8 cellular contexts compared by ENCODE assay signal in the genomic region with DNA sequence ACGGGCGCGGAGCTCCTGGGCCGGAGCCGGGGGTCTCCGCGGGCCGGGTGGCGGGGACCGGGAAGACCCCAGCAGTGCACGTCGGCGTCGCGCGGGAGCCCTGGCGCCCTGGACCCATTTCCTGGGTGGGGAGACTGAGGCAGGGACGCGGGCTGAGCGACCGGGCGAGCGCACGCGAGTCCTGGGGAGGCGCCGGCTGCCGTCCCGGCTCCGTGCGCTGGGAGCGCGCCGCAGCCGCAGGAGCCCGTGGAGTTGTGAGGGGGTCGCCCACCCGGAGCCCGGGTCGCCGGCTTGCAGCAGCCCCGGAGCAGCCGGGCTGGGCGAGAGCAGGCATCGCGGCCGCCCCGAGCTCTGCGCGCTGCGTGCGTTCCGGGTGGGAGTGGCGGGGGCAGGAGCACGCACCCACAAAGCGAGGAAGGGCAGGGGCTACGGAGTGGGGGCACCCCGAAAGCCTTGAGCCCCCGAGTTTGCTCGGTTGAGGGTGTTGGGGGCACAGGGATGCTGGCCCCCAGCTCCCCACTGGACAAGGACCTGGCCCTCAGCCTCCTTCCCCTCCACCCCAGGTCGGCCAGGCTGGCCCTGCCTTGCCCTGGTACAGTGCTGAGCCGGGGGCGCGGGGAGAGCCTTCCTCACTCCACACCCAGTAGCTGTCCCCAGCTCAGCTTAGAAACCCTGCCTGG. TPM values are rescaled to one million over a fixed set of nuclear protein-coding genes. Genes with fewer than 3 reads are reported as not detected.
A peak's percentile ranks its signal among the peaks of the same experiment; 100 is the strongest.
DNase-seq lines count a peak whose midpoint lies in the region; ATAC-seq and TF ChIP-seq lines count a peak whose summit lies in the region.

No MANE protein-coding gene starts in this region.

- peak overlapping the region; percentile 29 to 58 (median 56) for H3K4me3 ChIP-seq in heart right ventricle
- H3K4me3 ChIP-seq in skeletal muscle cell (ENCODE audit: low read depth, low read length), result peak overlapping the region; percentile 59

- H3K4me1 ChIP-seq in heart right ventricle, result peaks cover 8 to 40% (median 30%) of the 10 kb centered on the region in 9 donors

- CTCF ChIA-PET in activated CD8-positive, alpha-beta T cell treated with anti-CD3 and anti-CD28 coated beads, Interleukin-2, amount 10 ng/mL, durations not matched to agents 7 days and 5 days (lab: Charles Lee), result interaction anchor here (0.6 to 3.1 kb wide), 3 partner anchors 482 to 725 kb away, joined by 3 to 9 read pairs (median 8); no protein-coding TSS in a partner anchor

- no peak for TF ChIP-seq CTCF in heart right ventricle (IDR thresholded peaks at IDR 0.05)

- no peak overlapping the region for H3K27ac Mint-ChIP-seq in activated CD8-positive, alpha-beta T cell treated with anti-CD3 and anti-CD28 coated beads, Interleukin-2, amount 10 ng/mL, durations not matched to agents 7 days and 5 days

- peaks cover 11% of the 10 kb centered on the region for H3K4me1 Mint-ChIP-seq in activated CD8-positive, alpha-beta T cell treated with anti-CD3 and anti-CD28 coated beads, Interleukin-2, amount 10 ng/mL, durations not matched to agents 7 days and 5 days (ENCODE audit: low read depth)

- H3K4me3 Mint-ChIP-seq in activated CD8-positive, alpha-beta T cell treated with anti-CD3 and anti-CD28 coated beads, Interleukin-2, amount 10 ng/mL, durations not matched to agents 7 days and 5 days, result no peak overlapping the region

- POLR2A ChIA-PET in activated CD8-positive, alpha-beta T cell treated with anti-CD3 and anti-CD28 coated beads, Interleukin-2, amount 10 ng/mL, durations not matched to agents 7 days and 5 days (lab: Charles Lee), result no interaction called here

- 1% methylated on average over 52 to 64 of the region's 64 CpGs for WGBS in heart right ventricle, 2 donors

- peaks cover 39% of the 10 kb centered on the region for H3K27me3 Mint-ChIP-seq in activated CD8-positive, alpha-beta T cell treated with anti-CD3 and anti-CD28 coated beads, Interleukin-2, amount 10 ng/mL, durations not matched to agents 7 days and 5 days (ENCODE audit: low read depth)

- ATAC-seq in activated CD8-positive, alpha-beta T cell treated with anti-CD3 and anti-CD28 coated beads, Interleukin-2, amount 10 ng/mL, durations not matched to agents 7 days and 5 days, result peak; percentile 21
- ATAC-seq in heart right ventricle (peak in 7 of 8 donors; percentile 3 to 20 (median 5)), HG03175 (IDR thresholded peaks at IDR 0.05; ENCODE audit: unreplicated experiment) (no peak)

- DNase-seq in activated T-cell treated with anti-CD3 and anti-CD28 coated beads, Interleukin-2, amount 50 U/mL, for 1 hour, result peak; percentile 31
- no peak for DNase-seq in activated T-cell treated with anti-CD3 and anti-CD28 coated beads for 4 hours
- no peak for DNase-seq in activated CD8-positive, alpha-beta T cell treated with anti-CD3 and anti-CD28 coated beads, Interleukin-2, amount 10 ng/mL, durations not matched to agents 7 days and 5 days
- no peak for DNase-seq in heart right ventricle
- no peak for DNase-seq in skeletal muscle cell (ENCODE audit: low read depth)
- no peak for DNase-seq in DMS153 treated with DMSO at 0.1 percent for 48 hours (lab: John Stamatoyannopoulos, UW; ENCODE audit: unreplicated experiment)
- no peak for DNase-seq in NCI-H345 (lab: John Stamatoyannopoulos, UW)

- H3K27ac ChIP-seq in heart right ventricle, result peak overlapping the region in 3 of 10 donors; percentile 4 to 23 (median 14)

- H3K9me3 Mint-ChIP-seq in activated CD8-positive, alpha-beta T cell treated with anti-CD3 and anti-CD28 coated beads, Interleukin-2, amount 10 ng/mL, durations not matched to agents 7 days and 5 days (ENCODE audit: insufficient read depth), result no peaks in the 10 kb centered on the region

- H3K36me3 ChIP-seq in heart right ventricle, result no peaks in the 10 kb centered on the region

- H3K36me3 Mint-ChIP-seq in activated CD8-positive, alpha-beta T cell treated with anti-CD3 and anti-CD28 coated beads, Interleukin-2, amount 10 ng/mL, durations not matched to agents 7 days and 5 days (ENCODE audit: low read depth), result no peaks in the 10 kb centered on the region

- H3K27me3 ChIP-seq in heart right ventricle, result peaks cover 0 to 78% (median 63%) of the 10 kb centered on the region in 7 donors

- intact Hi-C loops in heart right ventricle (cut with DNase I), result loop anchor here in 2 of 10 donors (5.0 to 10.0 kb wide), 2 partner anchors 214 to 912 kb away; no protein-coding TSS in a partner anchor

- H3K9me3 ChIP-seq in heart right ventricle, result no peaks in the 10 kb centered on the region

RNA-seq across cellular contexts. Expression of gene MMP17, which starts 0.6 kb away (rescaled TPM):
- not detected for total RNA-seq in activated CD8-positive, alpha-beta T cell treated with anti-CD3 and anti-CD28 coated beads, Interleukin-2, amount 10 ng/mL, durations not matched to agents 7 days and 5 days
- total RNA-seq in heart right ventricle, result 1 to 10 TPM in 4 of 10 donors, under 1 TPM in 5, not detected in 1; 0.28 to 1.4 (median 0.97) TPM
- polyA plus RNA-seq in heart right ventricle, result 1 to 10 TPM; 2.3 to 3.7 TPM
